ENCODE assay signal across 3 cellular contexts in genomic region chr6:160532315-160532714, GRCh38.
"Had no signal": no experiment of that assay in that cellular context is flagged by ENCODE, and none has a peak within 500 bp of the region (broad histone marks: within the 10 kb centered on the region; RNA-seq: fewer than 3 reads in every experiment).

No MANE protein-coding gene starts in this region.

- H3K4me3 ChIP-seq: GM12878 had no signal

- DNase-seq: GDM1, GF-D8 had no signal

- ATAC-seq: GM12878 had no signal
